Comparison of ENCODE assay signal across 1 cellular context in the genomic region with DNA sequence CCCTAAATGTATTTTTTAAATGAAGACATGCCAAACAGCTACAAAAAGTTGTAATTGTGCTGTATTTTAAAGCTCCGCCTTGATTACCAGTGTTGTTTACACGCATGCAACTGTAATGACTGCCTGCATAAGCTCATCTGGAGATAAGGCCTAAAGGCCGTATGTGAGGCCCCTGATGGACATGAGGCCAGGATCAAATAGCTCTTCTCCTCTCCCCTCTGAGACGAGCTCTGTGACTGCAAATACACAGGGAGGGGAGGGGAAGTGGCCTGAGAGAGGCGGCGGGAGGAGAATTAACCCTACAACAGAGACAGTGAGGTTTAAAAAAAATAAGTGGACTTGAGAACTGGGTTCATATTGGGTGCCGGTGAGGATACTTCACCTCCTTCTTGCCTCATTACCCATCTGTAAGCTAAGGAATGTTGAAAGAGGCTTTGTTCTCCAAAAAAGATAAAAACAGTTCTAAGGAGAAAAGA.
TF ChIP-seq lines count a peak whose summit lies in the region.

No MANE protein-coding gene starts in this region.

TF ChIP-seq in HepG2, 621 proteins besides CTCF, POLR2A, EP300 and RAD21 (continued from another document):
- TF ChIP-seq, protein P1, sequence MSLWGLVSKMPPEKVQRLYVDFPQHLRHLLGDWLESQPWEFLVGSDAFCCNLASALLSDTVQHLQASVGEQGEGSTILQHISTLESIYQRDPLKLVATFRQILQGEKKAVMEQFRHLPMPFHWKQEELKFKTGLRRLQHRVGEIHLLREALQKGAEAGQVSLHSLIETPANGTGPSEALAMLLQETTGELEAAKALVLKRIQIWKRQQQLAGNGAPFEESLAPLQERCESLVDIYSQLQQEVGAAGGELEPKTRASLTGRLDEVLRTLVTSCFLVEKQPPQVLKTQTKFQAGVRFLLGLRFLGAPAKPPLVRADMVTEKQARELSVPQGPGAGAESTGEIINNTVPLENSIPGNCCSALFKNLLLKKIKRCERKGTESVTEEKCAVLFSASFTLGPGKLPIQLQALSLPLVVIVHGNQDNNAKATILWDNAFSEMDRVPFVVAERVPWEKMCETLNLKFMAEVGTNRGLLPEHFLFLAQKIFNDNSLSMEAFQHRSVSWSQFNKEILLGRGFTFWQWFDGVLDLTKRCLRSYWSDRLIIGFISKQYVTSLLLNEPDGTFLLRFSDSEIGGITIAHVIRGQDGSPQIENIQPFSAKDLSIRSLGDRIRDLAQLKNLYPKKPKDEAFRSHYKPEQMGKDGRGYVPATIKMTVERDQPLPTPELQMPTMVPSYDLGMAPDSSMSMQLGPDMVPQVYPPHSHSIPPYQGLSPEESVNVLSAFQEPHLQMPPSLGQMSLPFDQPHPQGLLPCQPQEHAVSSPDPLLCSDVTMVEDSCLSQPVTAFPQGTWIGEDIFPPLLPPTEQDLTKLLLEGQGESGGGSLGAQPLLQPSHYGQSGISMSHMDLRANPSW (CRISPR knock-in tag; IDR thresholded peaks at IDR 0.05; ENCODE audit: borderline replicate concordance) = no peak
- no peak for TF ChIP-seq ZNF564 (CRISPR knock-in tag; IDR thresholded peaks at IDR 0.05)
- no peak for TF ChIP-seq ZNF138 (CRISPR knock-in tag; IDR thresholded peaks at IDR 0.05; ENCODE audit: low read depth)
- TF ChIP-seq, protein P2, sequence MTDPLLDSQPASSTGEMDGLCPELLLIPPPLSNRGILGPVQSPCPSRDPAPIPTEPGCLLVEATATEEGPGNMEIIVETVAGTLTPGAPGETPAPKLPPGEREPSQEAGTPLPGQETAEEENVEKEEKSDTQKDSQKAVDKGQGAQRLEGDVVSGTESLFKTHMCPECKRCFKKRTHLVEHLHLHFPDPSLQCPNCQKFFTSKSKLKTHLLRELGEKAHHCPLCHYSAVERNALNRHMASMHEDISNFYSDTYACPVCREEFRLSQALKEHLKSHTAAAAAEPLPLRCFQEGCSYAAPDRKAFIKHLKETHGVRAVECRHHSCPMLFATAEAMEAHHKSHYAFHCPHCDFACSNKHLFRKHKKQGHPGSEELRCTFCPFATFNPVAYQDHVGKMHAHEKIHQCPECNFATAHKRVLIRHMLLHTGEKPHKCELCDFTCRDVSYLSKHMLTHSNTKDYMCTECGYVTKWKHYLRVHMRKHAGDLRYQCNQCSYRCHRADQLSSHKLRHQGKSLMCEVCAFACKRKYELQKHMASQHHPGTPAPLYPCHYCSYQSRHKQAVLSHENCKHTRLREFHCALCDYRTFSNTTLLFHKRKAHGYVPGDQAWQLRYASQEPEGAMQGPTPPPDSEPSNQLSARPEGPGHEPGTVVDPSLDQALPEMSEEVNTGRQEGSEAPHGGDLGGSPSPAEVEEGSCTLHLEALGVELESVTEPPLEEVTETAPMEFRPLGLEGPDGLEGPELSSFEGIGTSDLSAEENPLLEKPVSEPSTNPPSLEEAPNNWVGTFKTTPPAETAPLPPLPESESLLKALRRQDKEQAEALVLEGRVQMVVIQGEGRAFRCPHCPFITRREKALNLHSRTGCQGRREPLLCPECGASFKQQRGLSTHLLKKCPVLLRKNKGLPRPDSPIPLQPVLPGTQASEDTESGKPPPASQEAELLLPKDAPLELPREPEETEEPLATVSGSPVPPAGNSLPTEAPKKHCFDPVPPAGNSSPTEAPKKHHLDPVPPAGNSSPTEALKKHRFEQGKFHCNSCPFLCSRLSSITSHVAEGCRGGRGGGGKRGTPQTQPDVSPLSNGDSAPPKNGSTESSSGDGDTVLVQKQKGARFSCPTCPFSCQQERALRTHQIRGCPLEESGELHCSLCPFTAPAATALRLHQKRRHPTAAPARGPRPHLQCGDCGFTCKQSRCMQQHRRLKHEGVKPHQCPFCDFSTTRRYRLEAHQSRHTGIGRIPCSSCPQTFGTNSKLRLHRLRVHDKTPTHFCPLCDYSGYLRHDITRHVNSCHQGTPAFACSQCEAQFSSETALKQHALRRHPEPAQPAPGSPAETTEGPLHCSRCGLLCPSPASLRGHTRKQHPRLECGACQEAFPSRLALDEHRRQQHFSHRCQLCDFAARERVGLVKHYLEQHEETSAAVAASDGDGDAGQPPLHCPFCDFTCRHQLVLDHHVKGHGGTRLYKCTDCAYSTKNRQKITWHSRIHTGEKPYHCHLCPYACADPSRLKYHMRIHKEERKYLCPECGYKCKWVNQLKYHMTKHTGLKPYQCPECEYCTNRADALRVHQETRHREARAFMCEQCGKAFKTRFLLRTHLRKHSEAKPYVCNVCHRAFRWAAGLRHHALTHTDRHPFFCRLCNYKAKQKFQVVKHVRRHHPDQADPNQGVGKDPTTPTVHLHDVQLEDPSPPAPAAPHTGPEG (CRISPR knock-in tag; IDR thresholded peaks at IDR 0.05) = no peak
- TF ChIP-seq ZNF17 (CRISPR knock-in tag; IDR thresholded peaks at IDR 0.05) = no peak
- no peak for TF ChIP-seq TAF1 (CRISPR knock-in tag; IDR thresholded peaks at IDR 0.05)
- TF ChIP-seq, protein P3, sequence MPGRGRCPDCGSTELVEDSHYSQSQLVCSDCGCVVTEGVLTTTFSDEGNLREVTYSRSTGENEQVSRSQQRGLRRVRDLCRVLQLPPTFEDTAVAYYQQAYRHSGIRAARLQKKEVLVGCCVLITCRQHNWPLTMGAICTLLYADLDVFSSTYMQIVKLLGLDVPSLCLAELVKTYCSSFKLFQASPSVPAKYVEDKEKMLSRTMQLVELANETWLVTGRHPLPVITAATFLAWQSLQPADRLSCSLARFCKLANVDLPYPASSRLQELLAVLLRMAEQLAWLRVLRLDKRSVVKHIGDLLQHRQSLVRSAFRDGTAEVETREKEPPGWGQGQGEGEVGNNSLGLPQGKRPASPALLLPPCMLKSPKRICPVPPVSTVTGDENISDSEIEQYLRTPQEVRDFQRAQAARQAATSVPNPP (CRISPR knock-in tag; IDR thresholded peaks at IDR 0.05) = no peak
- no peak for TF ChIP-seq JUND (CRISPR knock-in tag; IDR thresholded peaks at IDR 0.05)
- no peak for TF ChIP-seq XRCC5 (optimal IDR thresholded peaks at IDR 0.05; ENCODE audit: low read length)
